ENCODE assay signal across 22 cellular contexts in the genomic region with DNA sequence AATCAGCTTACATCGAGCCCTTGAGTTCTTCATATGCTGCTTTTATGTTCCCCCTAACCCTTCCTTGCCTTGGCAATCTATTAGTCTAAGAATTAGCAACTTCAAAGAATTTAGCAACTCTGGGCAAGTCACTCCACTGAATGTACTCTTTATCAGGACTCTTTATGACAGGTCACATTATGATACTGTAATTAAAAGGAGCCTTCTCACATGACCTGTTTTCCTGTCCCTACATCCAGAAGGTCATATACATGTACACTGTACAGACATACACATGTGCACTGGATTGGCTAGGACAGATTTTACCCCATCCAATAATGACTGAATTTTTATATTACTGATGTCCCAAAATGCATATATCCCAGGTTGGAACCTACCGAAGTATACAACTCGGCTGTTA.
"Had no signal": no experiment of that assay in that cellular context is flagged by ENCODE, and none has a peak within 500 bp of the region (broad histone marks: within the 10 kb centered on the region; RNA-seq: fewer than 3 reads in every experiment).

No MANE protein-coding gene starts in this region.

- H3K9me3 ChIP-seq: esophagus squamous epithelium, gastrocnemius medialis, sigmoid colon, thoracic aorta, upper lobe of right lung had no signal

- H3K27me3 Mint-ChIP-seq: T-helper 17 cell had no signal

- H3K27ac Mint-ChIP-seq: activated T-helper 1 cell treated with anti-CD3 and anti-CD28 coated beads, Interleukin-12 subunit alpha, Interleukin-12 subunit beta, Interleukin-2, Interleukin-4 antibody, amounts not matched to agents 30 ng/mL and 10 ng/mL and 1 ng/mL, durations not matched to agents 14 hours and 24 hours and 36 hours; endodermal cell; neural progenitor cell had no signal

- ATAC-seq: gastrocnemius medialis, T-helper 17 cell, upper lobe of right lung had no signal

- H3K4me1 ChIP-seq: upper lobe of right lung had no signal

- DNase-seq: activated CD4-positive, alpha-beta T cell treated with anti-CD3 and anti-CD28 coated beads for 1 hour; activated CD8-positive, alpha-beta memory T cell treated with anti-CD3 and anti-CD28 coated beads, Interleukin-2, amount 50 U/mL, for 48 hours; amygdala; cerebellar nuclear complex; endodermal cell; esophagus squamous epithelium; gastrocnemius medialis; hypothalamus; mesenchymal stem cell; sigmoid colon; stimulated activated CD4-positive, alpha-beta T cell treated with anti-CD3 and anti-CD28 coated beads, Interleukin-2, amount 100 ng/mL, for 48 hours; stimulated activated CD8-positive, alpha-beta memory T cell treated with anti-CD3 and anti-CD28 coated beads, Interleukin-4, amount 100 ng/mL, for 48 hours; stimulated activated naive CD4-positive, alpha-beta T cell; SW 1271; T-helper 17 cell; upper lobe of right lung; WERI-Rb-1 had no signal

- H3K27me3 ChIP-seq: esophagus squamous epithelium, gastrocnemius medialis, neural progenitor cell, sigmoid colon, upper lobe of right lung had no signal

- H3K4me3 ChIP-seq: coronary artery, esophagus squamous epithelium, gastrocnemius medialis, neural progenitor cell, sigmoid colon, SK-N-MC, thoracic aorta, upper lobe of right lung had no signal

- H3K27ac ChIP-seq: coronary artery, esophagus squamous epithelium, gastrocnemius medialis, neural progenitor cell, sigmoid colon, SK-N-MC, thoracic aorta, upper lobe of right lung, WERI-Rb-1 had no signal

- H3K9me3 Mint-ChIP-seq: activated T-helper 1 cell treated with anti-CD3 and anti-CD28 coated beads, Interleukin-12 subunit alpha, Interleukin-12 subunit beta, Interleukin-2, Interleukin-4 antibody, amounts not matched to agents 30 ng/mL and 10 ng/mL and 1 ng/mL, durations not matched to agents 14 hours and 24 hours and 36 hours; endodermal cell had no signal

- H3K36me3 ChIP-seq: esophagus squamous epithelium, gastrocnemius medialis, neural progenitor cell, sigmoid colon, thoracic aorta, upper lobe of right lung had no signal

- H3K4me3 Mint-ChIP-seq: activated T-helper 1 cell treated with anti-CD3 and anti-CD28 coated beads, Interleukin-12 subunit alpha, Interleukin-12 subunit beta, Interleukin-2, Interleukin-4 antibody, amounts not matched to agents 30 ng/mL and 10 ng/mL and 1 ng/mL, durations not matched to agents 14 hours and 24 hours and 36 hours; endodermal cell; neural progenitor cell; T-helper 17 cell had no signal
